Comparison of ENCODE assay signal across 12 cellular contexts in the genomic region with DNA sequence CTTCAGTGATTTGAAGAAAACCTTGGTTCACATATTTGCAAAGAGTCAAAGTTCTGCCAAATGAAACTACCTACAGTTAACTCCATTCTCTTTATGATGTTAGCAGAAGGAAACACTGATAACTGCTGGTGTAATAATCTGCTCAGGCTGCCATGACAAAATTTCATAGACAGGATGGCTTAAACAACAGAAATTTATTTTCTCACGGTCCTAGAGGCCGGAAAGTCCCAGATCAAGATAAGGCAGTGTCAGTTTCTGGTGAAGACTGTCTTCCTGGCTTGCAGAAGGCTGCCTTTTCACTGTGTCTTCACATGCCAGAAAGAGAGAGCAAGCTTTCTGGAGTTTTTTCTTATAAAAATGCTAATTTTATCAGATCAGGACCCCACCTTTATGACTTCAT.
DNase-seq lines count a peak whose midpoint lies in the region; ATAC-seq, FAIRE-seq and TF ChIP-seq lines count a peak whose summit lies in the region.
"Had no signal": no experiment of that assay in that cellular context is flagged by ENCODE, and none has a peak within 500 bp of the region (broad histone marks: within the 10 kb centered on the region; RNA-seq: fewer than 3 reads in every experiment).

No MANE protein-coding gene starts in this region.

- H2BK120ac ChIP-seq in H9 (ENCODE audit: low read depth, low read length, poor library complexity, severe bottlenecking), result no peak overlapping the region

- TF ChIP-seq CTCF in H9 (conservative IDR thresholded peaks at IDR 0.05), result no peak

- peaks cover 22% of the 10 kb centered on the region for H3K9me3 Mint-ChIP-seq in activated CD8-positive, alpha-beta T cell treated with anti-CD3 and anti-CD28 coated beads, Interleukin-2, amount 10 ng/mL, durations not matched to agents 7 days and 5 days (ENCODE audit: insufficient read depth)
- no peaks in the 10 kb centered on the region for H3K9me3 Mint-ChIP-seq in H9

- intact Hi-C loops in Right ventricle myocardium superior (cut with DNase I), result no loop called here

- H3K79me1 ChIP-seq in H9 (ENCODE audit: insufficient read depth, low read depth, low read length, poor library complexity, severe bottlenecking), result no peaks in the 10 kb centered on the region

- H4K20me1 ChIP-seq in H9 (ENCODE audit: control insufficient read depth, insufficient read depth, insufficient read length), result no peaks in the 10 kb centered on the region

- no peak overlapping the region for H3K4me2 ChIP-seq in H9 (ENCODE audit: insufficient read depth, insufficient read length, low read length)

- H4K8ac ChIP-seq in H9 (replicated peaks; ENCODE audit: insufficient read length, low read depth, low read length), result no peak overlapping the region

- H2BK12ac ChIP-seq in H9 (ENCODE audit: insufficient read length, low read depth, low read length), result no peak overlapping the region

- no peak overlapping the region for H3K4me3 Mint-ChIP-seq in activated CD8-positive, alpha-beta T cell treated with anti-CD3 and anti-CD28 coated beads, Interleukin-2, amount 10 ng/mL, durations not matched to agents 7 days and 5 days
- no peak overlapping the region for H3K4me3 Mint-ChIP-seq in H9

- H3T11ph ChIP-seq in H9 (ENCODE audit: low read length), result no peak overlapping the region

- CTCF ChIA-PET in activated CD8-positive, alpha-beta T cell treated with anti-CD3 and anti-CD28 coated beads, Interleukin-2, amount 10 ng/mL, durations not matched to agents 7 days and 5 days (lab: Charles Lee), result no interaction called here

- no peak overlapping the region for H4K91ac ChIP-seq in H9 (ENCODE audit: insufficient read length, low read depth, low read length)

- DNase-seq in GF-D8 (lab: John Stamatoyannopoulos, UW) (peak; percentile 48), Right ventricle myocardium superior (no peak), NCI-H345 treated with DMSO at 0.1 percent for 48 hours (lab: John Stamatoyannopoulos, UW; ENCODE audit: unreplicated experiment) (no peak), H9 (no peak), RCC 7860 (ENCODE audit: low spot score) (no peak)
- peak; percentile 39 for DNase-seq in activated CD8-positive, alpha-beta T cell treated with anti-CD3 and anti-CD28 coated beads, Interleukin-2, amount 10 ng/mL, durations not matched to agents 7 days and 5 days
- DNase-seq: DMS79 treated with DMSO at 0.1 percent for 48 hours, left lung, NCI-H748 treated with DMSO at 0.1 percent for 48 hours had no signal

- peaks cover 33% of the 10 kb centered on the region for H3K4me1 Mint-ChIP-seq in activated CD8-positive, alpha-beta T cell treated with anti-CD3 and anti-CD28 coated beads, Interleukin-2, amount 10 ng/mL, durations not matched to agents 7 days and 5 days (ENCODE audit: low read depth)
- H3K4me1 Mint-ChIP-seq in H9, result no peaks in the 10 kb centered on the region

- no peak overlapping the region for H3K9ac ChIP-seq in H9 (ENCODE audit: extremely low read depth, insufficient read length, low read length)

- H3K4ac ChIP-seq in H9 (ENCODE audit: low read depth, low read length), result no peak overlapping the region

- H2BK5ac ChIP-seq in H9 (ENCODE audit: insufficient read length, low read length), result no peak overlapping the region

- WGBS in H9 (ENCODE audit: extremely low coverage, insufficient read length, low lambda C conversion rate), result no CpG with 5 or more reads among the region's 2 CpGs

- H3K27me3 ChIP-seq in H9 (ENCODE audit: insufficient read depth, low read length), result no peaks in the 10 kb centered on the region
- H3K27me3 ChIP-seq: left lung had no signal

- H3K36me3 Mint-ChIP-seq in activated CD8-positive, alpha-beta T cell treated with anti-CD3 and anti-CD28 coated beads, Interleukin-2, amount 10 ng/mL, durations not matched to agents 7 days and 5 days (ENCODE audit: low read depth), result peaks cover 27% of the 10 kb centered on the region
- no peaks in the 10 kb centered on the region for H3K36me3 Mint-ChIP-seq in H9 (ENCODE audit: insufficient read depth in 1 of 3, low read depth in 3 of 3)

- no peak overlapping the region for H2BK15ac ChIP-seq in H9 (ENCODE audit: low read depth, low read length)

- no peaks in the 10 kb centered on the region for H3K79me2 ChIP-seq in H9 (ENCODE audit: insufficient read depth, low read length)

- H3K23ac ChIP-seq in H9 (ENCODE audit: insufficient read length, low read depth, low read length), result no peak overlapping the region

- H2AFZ ChIP-seq in H9 (ENCODE audit: low read length), result no peak overlapping the region

- H3K27ac Mint-ChIP-seq in activated CD8-positive, alpha-beta T cell treated with anti-CD3 and anti-CD28 coated beads, Interleukin-2, amount 10 ng/mL, durations not matched to agents 7 days and 5 days, result peak overlapping the region; percentile 27
- H3K27ac Mint-ChIP-seq in H9, result no peak overlapping the region

- no peaks in the 10 kb centered on the region for H3K9me3 ChIP-seq in H9 (ENCODE audit: control insufficient read depth, low read depth, low read length)
- H3K9me3 ChIP-seq: thoracic aorta had no signal

- no peaks in the 10 kb centered on the region for H3K4me1 ChIP-seq in H9 (ENCODE audit: insufficient read depth, low read length)
- H3K4me1 ChIP-seq: left lung had no signal

- no peak overlapping the region for H3K14ac ChIP-seq in H9 (ENCODE audit: insufficient read depth, low read length)

- no peaks in the 10 kb centered on the region for H3K23me2 ChIP-seq in H9 (ENCODE audit: insufficient read length, low read depth, low read length, poor library complexity, severe bottlenecking)

- no peak for FAIRE-seq in RCC 7860 (lab: Jason Lieb, UNC)

- no peak overlapping the region for H3K56ac ChIP-seq in H9 (ENCODE audit: insufficient read length, low read depth, low read length)

- H3K27ac ChIP-seq in H9 (ENCODE audit: insufficient read length, low read depth, low read length), result no peak overlapping the region
- H3K27ac ChIP-seq: left lung, thoracic aorta had no signal

- no peak overlapping the region for H2AK5ac ChIP-seq in H9 (ENCODE audit: insufficient read length, low read length)

- no peak overlapping the region for H4K5ac ChIP-seq in H9 (ENCODE audit: insufficient read length, low read depth, low read length)

- POLR2A ChIA-PET in activated CD8-positive, alpha-beta T cell treated with anti-CD3 and anti-CD28 coated beads, Interleukin-2, amount 10 ng/mL, durations not matched to agents 7 days and 5 days (lab: Charles Lee), result interaction anchor here (0.6 kb wide), 1 partner anchor 101 kb away, joined by 3 read pairs; no protein-coding TSS in a partner anchor

- ATAC-seq in GM19397 (IDR thresholded peaks at IDR 0.05; ENCODE audit: unreplicated experiment) (peak; percentile 47), HG03175 (IDR thresholded peaks at IDR 0.05; ENCODE audit: unreplicated experiment) (peak; percentile 69), Right ventricle myocardium superior (ENCODE audit: poor library complexity) (no peak)
- peak; percentile 91 for ATAC-seq in activated CD8-positive, alpha-beta T cell treated with anti-CD3 and anti-CD28 coated beads, Interleukin-2, amount 10 ng/mL, durations not matched to agents 7 days and 5 days
- ATAC-seq: left lung had no signal

- H3K18ac ChIP-seq in H9 (ENCODE audit: insufficient read length, low read depth, low read length), result no peak overlapping the region

- H2BK20ac ChIP-seq in H9 (ENCODE audit: low read depth, low read length, poor library complexity, severe bottlenecking), result no peak overlapping the region

- H3K27me3 Mint-ChIP-seq in activated CD8-positive, alpha-beta T cell treated with anti-CD3 and anti-CD28 coated beads, Interleukin-2, amount 10 ng/mL, durations not matched to agents 7 days and 5 days (ENCODE audit: low read depth), result no peaks in the 10 kb centered on the region
- H3K27me3 Mint-ChIP-seq in H9 (ENCODE audit: low read depth), result no peaks in the 10 kb centered on the region

Comparison
In these comparisons a context has a peak if more than half of its experiments do, and no peak if none do; other contexts are left out.
1. DNase-seq: peak in GF-D8 (single experiment) and activated CD8-positive, alpha-beta T cell treated with anti-CD3 and anti-CD28 coated beads, Interleukin-2, amount 10 ng/mL, durations not matched to agents 7 days and 5 days (single experiment); none in Right ventricle myocardium superior (single experiment), NCI-H345 treated with DMSO at 0.1 percent for 48 hours (single experiment), H9 (single experiment) and RCC 7860 (single experiment).